Comparison of ENCODE assay signal across 2 cellular contexts in genomic region chr4:149796381-149796780, GRCh38.
TF ChIP-seq lines count a peak whose summit lies in the region.

No MANE protein-coding gene starts in this region.

TF ChIP-seq in GM23338, 12 proteins besides CTCF, POLR2A, EP300 and RAD21 (continued from another document):
- TF ChIP-seq, protein P1, sequence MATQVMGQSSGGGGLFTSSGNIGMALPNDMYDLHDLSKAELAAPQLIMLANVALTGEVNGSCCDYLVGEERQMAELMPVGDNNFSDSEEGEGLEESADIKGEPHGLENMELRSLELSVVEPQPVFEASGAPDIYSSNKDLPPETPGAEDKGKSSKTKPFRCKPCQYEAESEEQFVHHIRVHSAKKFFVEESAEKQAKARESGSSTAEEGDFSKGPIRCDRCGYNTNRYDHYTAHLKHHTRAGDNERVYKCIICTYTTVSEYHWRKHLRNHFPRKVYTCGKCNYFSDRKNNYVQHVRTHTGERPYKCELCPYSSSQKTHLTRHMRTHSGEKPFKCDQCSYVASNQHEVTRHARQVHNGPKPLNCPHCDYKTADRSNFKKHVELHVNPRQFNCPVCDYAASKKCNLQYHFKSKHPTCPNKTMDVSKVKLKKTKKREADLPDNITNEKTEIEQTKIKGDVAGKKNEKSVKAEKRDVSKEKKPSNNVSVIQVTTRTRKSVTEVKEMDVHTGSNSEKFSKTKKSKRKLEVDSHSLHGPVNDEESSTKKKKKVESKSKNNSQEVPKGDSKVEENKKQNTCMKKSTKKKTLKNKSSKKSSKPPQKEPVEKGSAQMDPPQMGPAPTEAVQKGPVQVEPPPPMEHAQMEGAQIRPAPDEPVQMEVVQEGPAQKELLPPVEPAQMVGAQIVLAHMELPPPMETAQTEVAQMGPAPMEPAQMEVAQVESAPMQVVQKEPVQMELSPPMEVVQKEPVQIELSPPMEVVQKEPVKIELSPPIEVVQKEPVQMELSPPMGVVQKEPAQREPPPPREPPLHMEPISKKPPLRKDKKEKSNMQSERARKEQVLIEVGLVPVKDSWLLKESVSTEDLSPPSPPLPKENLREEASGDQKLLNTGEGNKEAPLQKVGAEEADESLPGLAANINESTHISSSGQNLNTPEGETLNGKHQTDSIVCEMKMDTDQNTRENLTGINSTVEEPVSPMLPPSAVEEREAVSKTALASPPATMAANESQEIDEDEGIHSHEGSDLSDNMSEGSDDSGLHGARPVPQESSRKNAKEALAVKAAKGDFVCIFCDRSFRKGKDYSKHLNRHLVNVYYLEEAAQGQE (IDR thresholded peaks at IDR 0.05; ENCODE audit: unreplicated experiment): no peak
- TF ChIP-seq EZH2 (IDR thresholded peaks at IDR 0.05; ENCODE audit: low read depth, unreplicated experiment) (no peak), EZH2phosphoT487 (IDR thresholded peaks at IDR 0.05; ENCODE audit: unreplicated experiment) (no peak)

TF ChIP-seq in SK-N-SH, 30 proteins besides CTCF, POLR2A, EP300 and RAD21 (continued from another document):
- TF ChIP-seq, protein P2, sequence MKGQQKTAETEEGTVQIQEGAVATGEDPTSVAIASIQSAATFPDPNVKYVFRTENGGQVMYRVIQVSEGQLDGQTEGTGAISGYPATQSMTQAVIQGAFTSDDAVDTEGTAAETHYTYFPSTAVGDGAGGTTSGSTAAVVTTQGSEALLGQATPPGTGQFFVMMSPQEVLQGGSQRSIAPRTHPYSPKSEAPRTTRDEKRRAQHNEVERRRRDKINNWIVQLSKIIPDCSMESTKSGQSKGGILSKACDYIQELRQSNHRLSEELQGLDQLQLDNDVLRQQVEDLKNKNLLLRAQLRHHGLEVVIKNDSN (IDR thresholded peaks at IDR 0.05; ENCODE audit: borderline replicate concordance, low read depth): no peak
- no peak for TF ChIP-seq TAF1 (IDR thresholded peaks at IDR 0.05; ENCODE audit: borderline replicate concordance, low read depth, low read length)
- no peak for TF ChIP-seq SIN3A (IDR thresholded peaks at IDR 0.05; ENCODE audit: borderline replicate concordance, low read depth, low read length)
- no peak for TF ChIP-seq YY1 (IDR thresholded peaks at IDR 0.05; ENCODE audit: low read depth)
- TF ChIP-seq MXI1 (IDR thresholded peaks at IDR 0.05; ENCODE audit: low read depth, low read length): no peak
- TF ChIP-seq NFIC (IDR thresholded peaks at IDR 0.05; ENCODE audit: borderline replicate concordance): no peak
- no peak for TF ChIP-seq TCF12 (IDR thresholded peaks at IDR 0.05)
